ENCODE assay signal across 2 cellular contexts in the genomic region with DNA sequence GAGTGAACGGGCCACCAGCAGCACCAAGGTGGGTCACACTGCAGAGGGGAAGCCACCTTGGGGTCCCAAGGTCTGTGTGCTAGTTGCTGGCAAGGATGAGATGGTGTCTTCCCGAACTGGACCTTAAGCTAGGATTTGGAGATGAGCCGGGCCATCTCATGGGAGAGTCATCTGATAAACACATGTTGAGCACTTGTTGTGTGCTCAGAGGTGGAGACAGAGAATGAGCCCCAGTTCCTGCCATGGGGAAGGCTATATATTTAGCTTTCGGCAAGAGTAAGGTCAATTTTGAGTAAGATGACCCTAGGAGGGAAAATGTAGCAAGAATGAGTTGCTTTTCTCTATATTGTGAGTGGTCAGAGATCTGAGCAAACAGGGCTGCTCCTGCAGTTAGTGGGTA.
TF ChIP-seq lines count a peak whose summit lies in the region.

No MANE protein-coding gene starts in this region.

TF ChIP-seq in IMR-90, 13 proteins besides CTCF, POLR2A, EP300 and RAD21:
- no peak for TF ChIP-seq NFE2L2 (IDR thresholded peaks at IDR 0.05; ENCODE audit: low read depth, low read length)
- TF ChIP-seq, protein P1, sequence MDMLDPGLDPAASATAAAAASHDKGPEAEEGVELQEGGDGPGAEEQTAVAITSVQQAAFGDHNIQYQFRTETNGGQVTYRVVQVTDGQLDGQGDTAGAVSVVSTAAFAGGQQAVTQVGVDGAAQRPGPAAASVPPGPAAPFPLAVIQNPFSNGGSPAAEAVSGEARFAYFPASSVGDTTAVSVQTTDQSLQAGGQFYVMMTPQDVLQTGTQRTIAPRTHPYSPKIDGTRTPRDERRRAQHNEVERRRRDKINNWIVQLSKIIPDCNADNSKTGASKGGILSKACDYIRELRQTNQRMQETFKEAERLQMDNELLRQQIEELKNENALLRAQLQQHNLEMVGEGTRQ (IDR thresholded peaks at IDR 0.05; ENCODE audit: low read depth, low read length): no peak
- no peak for TF ChIP-seq BHLHE40 (IDR thresholded peaks at IDR 0.05; ENCODE audit: low read depth, low read length)
- no peak for TF ChIP-seq RCOR1 (IDR thresholded peaks at IDR 0.05; ENCODE audit: insufficient replicate concordance, low read length)
- TF ChIP-seq CEBPB (IDR thresholded peaks at IDR 0.05; ENCODE audit: low read depth, low read length): no peak
- no peak for TF ChIP-seq FOS (IDR thresholded peaks at IDR 0.05; ENCODE audit: low read depth, low read length)
- TF ChIP-seq CHD1 (IDR thresholded peaks at IDR 0.05; ENCODE audit: low read depth, low read length): no peak

TF ChIP-seq in GM23338, 12 proteins besides CTCF, POLR2A, EP300 and RAD21:
- no peak for TF ChIP-seq STAT1 (IDR thresholded peaks at IDR 0.05; ENCODE audit: unreplicated experiment)
- no peak for TF ChIP-seq EZH2phosphoT487 (IDR thresholded peaks at IDR 0.05; ENCODE audit: unreplicated experiment)
- TF ChIP-seq, protein P2, sequence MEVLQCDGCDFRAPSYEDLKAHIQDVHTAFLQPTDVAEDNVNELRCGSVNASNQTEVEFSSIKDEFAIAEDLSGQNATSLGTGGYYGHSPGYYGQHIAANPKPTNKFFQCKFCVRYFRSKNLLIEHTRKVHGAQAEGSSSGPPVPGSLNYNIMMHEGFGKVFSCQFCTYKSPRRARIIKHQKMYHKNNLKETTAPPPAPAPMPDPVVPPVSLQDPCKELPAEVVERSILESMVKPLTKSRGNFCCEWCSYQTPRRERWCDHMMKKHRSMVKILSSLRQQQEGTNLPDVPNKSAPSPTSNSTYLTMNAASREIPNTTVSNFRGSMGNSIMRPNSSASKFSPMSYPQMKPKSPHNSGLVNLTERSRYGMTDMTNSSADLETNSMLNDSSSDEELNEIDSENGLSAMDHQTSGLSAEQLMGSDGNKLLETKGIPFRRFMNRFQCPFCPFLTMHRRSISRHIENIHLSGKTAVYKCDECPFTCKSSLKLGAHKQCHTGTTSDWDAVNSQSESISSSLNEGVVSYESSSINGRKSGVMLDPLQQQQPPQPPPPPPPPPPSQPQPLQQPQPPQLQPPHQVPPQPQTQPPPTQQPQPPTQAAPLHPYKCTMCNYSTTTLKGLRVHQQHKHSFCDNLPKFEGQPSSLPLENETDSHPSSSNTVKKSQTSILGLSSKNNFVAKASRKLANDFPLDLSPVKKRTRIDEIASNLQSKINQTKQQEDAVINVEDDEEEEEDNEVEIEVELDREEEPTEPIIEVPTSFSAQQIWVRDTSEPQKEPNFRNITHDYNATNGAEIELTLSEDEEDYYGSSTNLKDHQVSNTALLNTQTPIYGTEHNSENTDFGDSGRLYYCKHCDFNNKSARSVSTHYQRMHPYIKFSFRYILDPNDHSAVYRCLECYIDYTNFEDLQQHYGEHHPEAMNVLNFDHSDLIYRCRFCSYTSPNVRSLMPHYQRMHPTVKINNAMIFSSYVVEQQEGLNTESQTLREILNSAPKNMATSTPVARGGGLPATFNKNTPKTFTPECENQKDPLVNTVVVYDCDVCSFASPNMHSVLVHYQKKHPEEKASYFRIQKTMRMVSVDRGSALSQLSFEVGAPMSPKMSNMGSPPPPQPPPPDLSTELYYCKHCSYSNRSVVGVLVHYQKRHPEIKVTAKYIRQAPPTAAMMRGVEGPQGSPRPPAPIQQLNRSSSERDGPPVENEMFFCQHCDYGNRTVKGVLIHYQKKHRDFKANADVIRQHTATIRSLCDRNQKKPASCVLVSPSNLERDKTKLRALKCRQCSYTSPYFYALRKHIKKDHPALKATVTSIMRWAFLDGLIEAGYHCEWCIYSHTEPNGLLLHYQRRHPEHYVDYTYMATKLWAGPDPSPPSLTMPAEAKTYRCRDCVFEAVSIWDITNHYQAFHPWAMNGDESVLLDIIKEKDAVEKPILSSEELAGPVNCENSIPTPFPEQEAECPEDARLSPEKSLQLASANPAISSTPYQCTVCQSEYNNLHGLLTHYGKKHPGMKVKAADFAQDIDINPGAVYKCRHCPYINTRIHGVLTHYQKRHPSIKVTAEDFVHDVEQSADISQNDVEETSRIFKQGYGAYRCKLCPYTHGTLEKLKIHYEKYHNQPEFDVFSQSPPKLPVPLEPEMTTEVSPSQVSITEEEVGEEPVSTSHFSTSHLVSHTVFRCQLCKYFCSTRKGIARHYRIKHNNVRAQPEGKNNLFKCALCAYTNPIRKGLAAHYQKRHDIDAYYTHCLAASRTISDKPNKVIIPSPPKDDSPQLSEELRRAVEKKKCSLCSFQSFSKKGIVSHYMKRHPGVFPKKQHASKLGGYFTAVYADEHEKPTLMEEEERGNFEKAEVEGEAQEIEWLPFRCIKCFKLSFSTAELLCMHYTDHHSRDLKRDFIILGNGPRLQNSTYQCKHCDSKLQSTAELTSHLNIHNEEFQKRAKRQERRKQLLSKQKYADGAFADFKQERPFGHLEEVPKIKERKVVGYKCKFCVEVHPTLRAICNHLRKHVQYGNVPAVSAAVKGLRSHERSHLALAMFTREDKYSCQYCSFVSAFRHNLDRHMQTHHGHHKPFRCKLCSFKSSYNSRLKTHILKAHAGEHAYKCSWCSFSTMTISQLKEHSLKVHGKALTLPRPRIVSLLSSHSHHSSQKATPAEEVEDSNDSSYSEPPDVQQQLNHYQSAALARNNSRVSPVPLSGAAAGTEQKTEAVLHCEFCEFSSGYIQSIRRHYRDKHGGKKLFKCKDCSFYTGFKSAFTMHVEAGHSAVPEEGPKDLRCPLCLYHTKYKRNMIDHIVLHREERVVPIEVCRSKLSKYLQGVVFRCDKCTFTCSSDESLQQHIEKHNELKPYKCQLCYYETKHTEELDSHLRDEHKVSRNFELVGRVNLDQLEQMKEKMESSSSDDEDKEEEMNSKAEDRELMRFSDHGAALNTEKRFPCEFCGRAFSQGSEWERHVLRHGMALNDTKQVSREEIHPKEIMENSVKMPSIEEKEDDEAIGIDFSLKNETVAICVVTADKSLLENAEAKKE (CRISPR knock-in tag; IDR thresholded peaks at IDR 0.05): no peak
- TF ChIP-seq ZNF331 (CRISPR knock-in tag; IDR thresholded peaks at IDR 0.05; ENCODE audit: low read depth): no peak
- TF ChIP-seq CREB1 (CRISPR knock-in tag; IDR thresholded peaks at IDR 0.05; ENCODE audit: low read depth): no peak
- TF ChIP-seq, protein P3, sequence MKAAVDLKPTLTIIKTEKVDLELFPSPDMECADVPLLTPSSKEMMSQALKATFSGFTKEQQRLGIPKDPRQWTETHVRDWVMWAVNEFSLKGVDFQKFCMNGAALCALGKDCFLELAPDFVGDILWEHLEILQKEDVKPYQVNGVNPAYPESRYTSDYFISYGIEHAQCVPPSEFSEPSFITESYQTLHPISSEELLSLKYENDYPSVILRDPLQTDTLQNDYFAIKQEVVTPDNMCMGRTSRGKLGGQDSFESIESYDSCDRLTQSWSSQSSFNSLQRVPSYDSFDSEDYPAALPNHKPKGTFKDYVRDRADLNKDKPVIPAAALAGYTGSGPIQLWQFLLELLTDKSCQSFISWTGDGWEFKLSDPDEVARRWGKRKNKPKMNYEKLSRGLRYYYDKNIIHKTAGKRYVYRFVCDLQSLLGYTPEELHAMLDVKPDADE (IDR thresholded peaks at IDR 0.05): no peak
- TF ChIP-seq NANOG (IDR thresholded peaks at IDR 0.05; ENCODE audit: borderline replicate concordance): no peak
- TF ChIP-seq ZNF114 (CRISPR knock-in tag; IDR thresholded peaks at IDR 0.05): no peak
- TF ChIP-seq, protein P4, sequence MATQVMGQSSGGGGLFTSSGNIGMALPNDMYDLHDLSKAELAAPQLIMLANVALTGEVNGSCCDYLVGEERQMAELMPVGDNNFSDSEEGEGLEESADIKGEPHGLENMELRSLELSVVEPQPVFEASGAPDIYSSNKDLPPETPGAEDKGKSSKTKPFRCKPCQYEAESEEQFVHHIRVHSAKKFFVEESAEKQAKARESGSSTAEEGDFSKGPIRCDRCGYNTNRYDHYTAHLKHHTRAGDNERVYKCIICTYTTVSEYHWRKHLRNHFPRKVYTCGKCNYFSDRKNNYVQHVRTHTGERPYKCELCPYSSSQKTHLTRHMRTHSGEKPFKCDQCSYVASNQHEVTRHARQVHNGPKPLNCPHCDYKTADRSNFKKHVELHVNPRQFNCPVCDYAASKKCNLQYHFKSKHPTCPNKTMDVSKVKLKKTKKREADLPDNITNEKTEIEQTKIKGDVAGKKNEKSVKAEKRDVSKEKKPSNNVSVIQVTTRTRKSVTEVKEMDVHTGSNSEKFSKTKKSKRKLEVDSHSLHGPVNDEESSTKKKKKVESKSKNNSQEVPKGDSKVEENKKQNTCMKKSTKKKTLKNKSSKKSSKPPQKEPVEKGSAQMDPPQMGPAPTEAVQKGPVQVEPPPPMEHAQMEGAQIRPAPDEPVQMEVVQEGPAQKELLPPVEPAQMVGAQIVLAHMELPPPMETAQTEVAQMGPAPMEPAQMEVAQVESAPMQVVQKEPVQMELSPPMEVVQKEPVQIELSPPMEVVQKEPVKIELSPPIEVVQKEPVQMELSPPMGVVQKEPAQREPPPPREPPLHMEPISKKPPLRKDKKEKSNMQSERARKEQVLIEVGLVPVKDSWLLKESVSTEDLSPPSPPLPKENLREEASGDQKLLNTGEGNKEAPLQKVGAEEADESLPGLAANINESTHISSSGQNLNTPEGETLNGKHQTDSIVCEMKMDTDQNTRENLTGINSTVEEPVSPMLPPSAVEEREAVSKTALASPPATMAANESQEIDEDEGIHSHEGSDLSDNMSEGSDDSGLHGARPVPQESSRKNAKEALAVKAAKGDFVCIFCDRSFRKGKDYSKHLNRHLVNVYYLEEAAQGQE (IDR thresholded peaks at IDR 0.05; ENCODE audit: unreplicated experiment): no peak
- TF ChIP-seq POLR2AphosphoS5 (IDR thresholded peaks at IDR 0.05; ENCODE audit: low read depth): no peak
- no peak for TF ChIP-seq EZH2 (IDR thresholded peaks at IDR 0.05; ENCODE audit: low read depth, unreplicated experiment)
- no peak for TF ChIP-seq JUNB (IDR thresholded peaks at IDR 0.05; ENCODE audit: unreplicated experiment)
TF ChIP-seq in GM23338: peak in this region for 0.
